In the genomic region with DNA sequence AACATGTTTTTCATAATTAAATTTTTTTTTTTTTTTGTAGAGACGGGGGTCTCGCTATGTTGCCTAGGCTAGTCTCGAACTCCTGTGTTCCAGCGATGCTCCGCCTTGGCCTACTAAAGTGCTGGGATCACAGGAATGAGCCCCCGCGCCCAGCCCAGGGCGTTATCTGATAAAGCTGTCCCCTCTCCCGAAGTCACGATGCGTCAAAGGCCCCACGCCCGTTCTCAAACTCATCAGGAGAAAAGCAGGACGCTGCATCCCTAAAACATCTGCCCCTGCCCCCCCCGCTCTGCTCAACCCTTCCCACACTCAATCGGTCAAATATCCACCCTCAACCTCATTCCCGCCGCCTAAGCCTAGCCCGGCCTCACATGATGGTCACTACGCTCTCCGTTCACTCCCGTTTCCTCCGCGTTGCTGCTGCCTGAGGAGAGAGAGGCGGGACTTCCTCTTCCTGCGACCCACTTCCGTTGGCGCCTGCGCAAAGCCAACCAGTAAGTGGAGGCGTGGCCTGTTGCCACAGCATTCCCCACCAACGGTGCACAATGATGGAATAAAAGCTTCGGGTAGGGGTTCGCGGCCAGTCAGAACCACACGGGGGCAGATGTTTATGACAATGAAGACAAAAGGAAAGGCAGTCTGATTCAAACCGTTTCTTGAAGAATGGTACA, we compare ENCODE assay signal across 1 cellular context.
TF ChIP-seq lines count a peak whose summit lies in the region.

A gene (minus strand): TSS at position 438 of the 671 bp plus-strand sequence. CDS start 65 bp downstream, at position 373.

TF ChIP-seq in HepG2, 621 proteins besides CTCF, POLR2A, EP300 and RAD21 (continued from another document and continues in another):
- TF ChIP-seq, protein P1, sequence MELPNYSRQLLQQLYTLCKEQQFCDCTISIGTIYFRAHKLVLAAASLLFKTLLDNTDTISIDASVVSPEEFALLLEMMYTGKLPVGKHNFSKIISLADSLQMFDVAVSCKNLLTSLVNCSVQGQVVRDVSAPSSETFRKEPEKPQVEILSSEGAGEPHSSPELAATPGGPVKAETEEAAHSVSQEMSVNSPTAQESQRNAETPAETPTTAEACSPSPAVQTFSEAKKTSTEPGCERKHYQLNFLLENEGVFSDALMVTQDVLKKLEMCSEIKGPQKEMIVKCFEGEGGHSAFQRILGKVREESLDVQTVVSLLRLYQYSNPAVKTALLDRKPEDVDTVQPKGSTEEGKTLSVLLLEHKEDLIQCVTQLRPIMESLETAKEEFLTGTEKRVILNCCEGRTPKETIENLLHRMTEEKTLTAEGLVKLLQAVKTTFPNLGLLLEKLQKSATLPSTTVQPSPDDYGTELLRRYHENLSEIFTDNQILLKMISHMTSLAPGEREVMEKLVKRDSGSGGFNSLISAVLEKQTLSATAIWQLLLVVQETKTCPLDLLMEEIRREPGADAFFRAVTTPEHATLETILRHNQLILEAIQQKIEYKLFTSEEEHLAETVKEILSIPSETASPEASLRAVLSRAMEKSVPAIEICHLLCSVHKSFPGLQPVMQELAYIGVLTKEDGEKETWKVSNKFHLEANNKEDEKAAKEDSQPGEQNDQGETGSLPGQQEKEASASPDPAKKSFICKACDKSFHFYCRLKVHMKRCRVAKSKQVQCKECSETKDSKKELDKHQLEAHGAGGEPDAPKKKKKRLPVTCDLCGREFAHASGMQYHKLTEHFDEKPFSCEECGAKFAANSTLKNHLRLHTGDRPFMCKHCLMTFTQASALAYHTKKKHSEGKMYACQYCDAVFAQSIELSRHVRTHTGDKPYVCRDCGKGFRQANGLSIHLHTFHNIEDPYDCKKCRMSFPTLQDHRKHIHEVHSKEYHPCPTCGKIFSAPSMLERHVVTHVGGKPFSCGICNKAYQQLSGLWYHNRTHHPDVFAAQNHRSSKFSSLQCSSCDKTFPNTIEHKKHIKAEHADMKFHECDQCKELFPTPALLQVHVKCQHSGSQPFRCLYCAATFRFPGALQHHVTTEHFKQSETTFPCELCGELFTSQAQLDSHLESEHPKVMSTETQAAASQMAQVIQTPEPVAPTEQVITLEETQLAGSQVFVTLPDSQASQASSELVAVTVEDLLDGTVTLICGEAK (IDR thresholded peaks at IDR 0.05) = peak; percentile 69
- TF ChIP-seq, protein P1 (CRISPR knock-in tag; IDR thresholded peaks at IDR 0.05) = no peak; the same call in 1 of the 2 replicates
- TF ChIP-seq ZNF136 (CRISPR knock-in tag; IDR thresholded peaks at IDR 0.05; ENCODE audit: low read depth) (no peak), IKZF4 (CRISPR knock-in tag; IDR thresholded peaks at IDR 0.05; ENCODE audit: borderline replicate concordance, low read depth, not compliant biosample characterization) (peak; percentile 54), RELA (CRISPR knock-in tag; IDR thresholded peaks at IDR 0.05) (no peak), RBAK (CRISPR knock-in tag; IDR thresholded peaks at IDR 0.05) (no peak), ZNF253 (CRISPR knock-in tag; IDR thresholded peaks at IDR 0.05; ENCODE audit: borderline replicate concordance) (no peak), ZSCAN31 (CRISPR knock-in tag; IDR thresholded peaks at IDR 0.05; ENCODE audit: low read depth) (0 out of 2 replicates have a peak, but pooled peaks have one; percentile 29), RARA (CRISPR knock-in tag; IDR thresholded peaks at IDR 0.05) (no peak), ZNF589 (CRISPR knock-in tag; conservative IDR thresholded peaks at IDR 0.05) (no peak), DPF2 (CRISPR knock-in tag; IDR thresholded peaks at IDR 0.05; ENCODE audit: borderline replicate concordance, low read depth) (no peak), ZFY (CRISPR knock-in tag; IDR thresholded peaks at IDR 0.05) (peak; percentile 81), ZNF790 (CRISPR knock-in tag; IDR thresholded peaks at IDR 0.05; ENCODE audit: borderline replicate concordance) (no peak; the same call in 1 of the 2 replicates), ZZZ3 (CRISPR knock-in tag; IDR thresholded peaks at IDR 0.05; ENCODE audit: borderline replicate concordance) (peak; percentile 51; the same call in 1 of the 2 replicates), ZFAT (CRISPR knock-in tag; conservative IDR thresholded peaks at IDR 0.05) (no peak), SAP130 (CRISPR knock-in tag; IDR thresholded peaks at IDR 0.05; ENCODE audit: low read depth) (peak; percentile 90), SALL1 (CRISPR knock-in tag; IDR thresholded peaks at IDR 0.05) (peak; percentile 45), ZFX (CRISPR knock-in tag; IDR thresholded peaks at IDR 0.05; ENCODE audit: low read depth) (peak; percentile 94), IKZF1 (IDR thresholded peaks at IDR 0.05) (no peak), ZNF850 (CRISPR knock-in tag; conservative IDR thresholded peaks at IDR 0.05) (no peak), ZNF432 (CRISPR knock-in tag; IDR thresholded peaks at IDR 0.05; ENCODE audit: borderline replicate concordance) (no peak), MTF2 (CRISPR knock-in tag; IDR thresholded peaks at IDR 0.05; ENCODE audit: borderline replicate concordance) (no peak), ZNF660 (CRISPR knock-in tag; IDR thresholded peaks at IDR 0.05; ENCODE audit: borderline replicate concordance, low read depth) (no peak)
- TF ChIP-seq, protein P2, sequence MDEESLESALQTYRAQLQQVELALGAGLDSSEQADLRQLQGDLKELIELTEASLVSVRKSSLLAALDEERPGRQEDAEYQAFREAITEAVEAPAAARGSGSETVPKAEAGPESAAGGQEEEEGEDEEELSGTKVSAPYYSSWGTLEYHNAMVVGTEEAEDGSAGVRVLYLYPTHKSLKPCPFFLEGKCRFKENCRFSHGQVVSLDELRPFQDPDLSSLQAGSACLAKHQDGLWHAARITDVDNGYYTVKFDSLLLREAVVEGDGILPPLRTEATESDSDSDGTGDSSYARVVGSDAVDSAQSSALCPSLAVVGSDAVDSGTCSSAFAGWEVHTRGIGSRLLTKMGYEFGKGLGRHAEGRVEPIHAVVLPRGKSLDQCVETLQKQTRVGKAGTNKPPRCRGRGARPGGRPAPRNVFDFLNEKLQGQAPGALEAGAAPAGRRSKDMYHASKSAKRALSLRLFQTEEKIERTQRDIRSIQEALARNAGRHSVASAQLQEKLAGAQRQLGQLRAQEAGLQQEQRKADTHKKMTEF (CRISPR knock-in tag; IDR thresholded peaks at IDR 0.05) = no peak; the same call in 1 of the 2 replicates
- TF ChIP-seq, protein P3, sequence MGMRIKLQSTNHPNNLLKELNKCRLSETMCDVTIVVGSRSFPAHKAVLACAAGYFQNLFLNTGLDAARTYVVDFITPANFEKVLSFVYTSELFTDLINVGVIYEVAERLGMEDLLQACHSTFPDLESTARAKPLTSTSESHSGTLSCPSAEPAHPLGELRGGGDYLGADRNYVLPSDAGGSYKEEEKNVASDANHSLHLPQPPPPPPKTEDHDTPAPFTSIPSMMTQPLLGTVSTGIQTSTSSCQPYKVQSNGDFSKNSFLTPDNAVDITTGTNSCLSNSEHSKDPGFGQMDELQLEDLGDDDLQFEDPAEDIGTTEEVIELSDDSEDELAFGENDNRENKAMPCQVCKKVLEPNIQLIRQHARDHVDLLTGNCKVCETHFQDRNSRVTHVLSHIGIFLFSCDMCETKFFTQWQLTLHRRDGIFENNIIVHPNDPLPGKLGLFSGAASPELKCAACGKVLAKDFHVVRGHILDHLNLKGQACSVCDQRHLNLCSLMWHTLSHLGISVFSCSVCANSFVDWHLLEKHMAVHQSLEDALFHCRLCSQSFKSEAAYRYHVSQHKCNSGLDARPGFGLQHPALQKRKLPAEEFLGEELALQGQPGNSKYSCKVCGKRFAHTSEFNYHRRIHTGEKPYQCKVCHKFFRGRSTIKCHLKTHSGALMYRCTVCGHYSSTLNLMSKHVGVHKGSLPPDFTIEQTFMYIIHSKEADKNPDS (CRISPR knock-in tag; IDR thresholded peaks at IDR 0.05) = no peak
- TF ChIP-seq, protein P4, sequence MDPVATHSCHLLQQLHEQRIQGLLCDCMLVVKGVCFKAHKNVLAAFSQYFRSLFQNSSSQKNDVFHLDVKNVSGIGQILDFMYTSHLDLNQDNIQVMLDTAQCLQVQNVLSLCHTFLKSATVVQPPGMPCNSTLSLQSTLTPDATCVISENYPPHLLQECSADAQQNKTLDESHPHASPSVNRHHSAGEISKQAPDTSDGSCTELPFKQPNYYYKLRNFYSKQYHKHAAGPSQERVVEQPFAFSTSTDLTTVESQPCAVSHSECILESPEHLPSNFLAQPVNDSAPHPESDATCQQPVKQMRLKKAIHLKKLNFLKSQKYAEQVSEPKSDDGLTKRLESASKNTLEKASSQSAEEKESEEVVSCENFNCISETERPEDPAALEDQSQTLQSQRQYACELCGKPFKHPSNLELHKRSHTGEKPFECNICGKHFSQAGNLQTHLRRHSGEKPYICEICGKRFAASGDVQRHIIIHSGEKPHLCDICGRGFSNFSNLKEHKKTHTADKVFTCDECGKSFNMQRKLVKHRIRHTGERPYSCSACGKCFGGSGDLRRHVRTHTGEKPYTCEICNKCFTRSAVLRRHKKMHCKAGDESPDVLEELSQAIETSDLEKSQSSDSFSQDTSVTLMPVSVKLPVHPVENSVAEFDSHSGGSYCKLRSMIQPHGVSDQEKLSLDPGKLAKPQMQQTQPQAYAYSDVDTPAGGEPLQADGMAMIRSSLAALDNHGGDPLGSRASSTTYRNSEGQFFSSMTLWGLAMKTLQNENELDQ (CRISPR knock-in tag; IDR thresholded peaks at IDR 0.05; ENCODE audit: borderline replicate concordance) = no peak
- TF ChIP-seq, protein P5, sequence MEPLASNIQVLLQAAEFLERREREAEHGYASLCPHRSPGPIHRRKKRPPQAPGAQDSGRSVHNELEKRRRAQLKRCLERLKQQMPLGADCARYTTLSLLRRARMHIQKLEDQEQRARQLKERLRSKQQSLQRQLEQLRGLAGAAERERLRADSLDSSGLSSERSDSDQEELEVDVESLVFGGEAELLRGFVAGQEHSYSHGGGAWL (CRISPR knock-in tag; IDR thresholded peaks at IDR 0.05) = no peak
- TF ChIP-seq, protein P6, sequence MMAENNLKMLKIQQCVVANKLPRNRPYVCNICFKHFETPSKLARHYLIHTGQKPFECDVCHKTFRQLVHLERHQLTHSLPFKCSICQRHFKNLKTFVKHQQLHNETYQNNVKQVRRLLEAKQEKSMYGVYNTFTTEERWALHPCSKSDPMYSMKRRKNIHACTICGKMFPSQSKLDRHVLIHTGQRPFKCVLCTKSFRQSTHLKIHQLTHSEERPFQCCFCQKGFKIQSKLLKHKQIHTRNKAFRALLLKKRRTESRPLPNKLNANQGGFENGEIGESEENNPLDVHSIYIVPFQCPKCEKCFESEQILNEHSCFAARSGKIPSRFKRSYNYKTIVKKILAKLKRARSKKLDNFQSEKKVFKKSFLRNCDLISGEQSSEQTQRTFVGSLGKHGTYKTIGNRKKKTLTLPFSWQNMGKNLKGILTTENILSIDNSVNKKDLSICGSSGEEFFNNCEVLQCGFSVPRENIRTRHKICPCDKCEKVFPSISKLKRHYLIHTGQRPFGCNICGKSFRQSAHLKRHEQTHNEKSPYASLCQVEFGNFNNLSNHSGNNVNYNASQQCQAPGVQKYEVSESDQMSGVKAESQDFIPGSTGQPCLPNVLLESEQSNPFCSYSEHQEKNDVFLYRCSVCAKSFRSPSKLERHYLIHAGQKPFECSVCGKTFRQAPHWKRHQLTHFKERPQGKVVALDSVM (CRISPR knock-in tag; IDR thresholded peaks at IDR 0.05) = no peak; the same call in 1 of the 2 replicates
- TF ChIP-seq, protein P7, sequence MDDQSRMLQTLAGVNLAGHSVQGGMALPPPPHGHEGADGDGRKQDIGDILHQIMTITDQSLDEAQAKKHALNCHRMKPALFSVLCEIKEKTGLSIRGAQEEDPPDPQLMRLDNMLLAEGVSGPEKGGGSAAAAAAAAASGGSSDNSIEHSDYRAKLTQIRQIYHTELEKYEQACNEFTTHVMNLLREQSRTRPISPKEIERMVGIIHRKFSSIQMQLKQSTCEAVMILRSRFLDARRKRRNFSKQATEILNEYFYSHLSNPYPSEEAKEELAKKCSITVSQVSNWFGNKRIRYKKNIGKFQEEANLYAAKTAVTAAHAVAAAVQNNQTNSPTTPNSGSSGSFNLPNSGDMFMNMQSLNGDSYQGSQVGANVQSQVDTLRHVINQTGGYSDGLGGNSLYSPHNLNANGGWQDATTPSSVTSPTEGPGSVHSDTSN (CRISPR knock-in tag; IDR thresholded peaks at IDR 0.05; ENCODE audit: borderline replicate concordance) = no peak
- TF ChIP-seq, protein P8, sequence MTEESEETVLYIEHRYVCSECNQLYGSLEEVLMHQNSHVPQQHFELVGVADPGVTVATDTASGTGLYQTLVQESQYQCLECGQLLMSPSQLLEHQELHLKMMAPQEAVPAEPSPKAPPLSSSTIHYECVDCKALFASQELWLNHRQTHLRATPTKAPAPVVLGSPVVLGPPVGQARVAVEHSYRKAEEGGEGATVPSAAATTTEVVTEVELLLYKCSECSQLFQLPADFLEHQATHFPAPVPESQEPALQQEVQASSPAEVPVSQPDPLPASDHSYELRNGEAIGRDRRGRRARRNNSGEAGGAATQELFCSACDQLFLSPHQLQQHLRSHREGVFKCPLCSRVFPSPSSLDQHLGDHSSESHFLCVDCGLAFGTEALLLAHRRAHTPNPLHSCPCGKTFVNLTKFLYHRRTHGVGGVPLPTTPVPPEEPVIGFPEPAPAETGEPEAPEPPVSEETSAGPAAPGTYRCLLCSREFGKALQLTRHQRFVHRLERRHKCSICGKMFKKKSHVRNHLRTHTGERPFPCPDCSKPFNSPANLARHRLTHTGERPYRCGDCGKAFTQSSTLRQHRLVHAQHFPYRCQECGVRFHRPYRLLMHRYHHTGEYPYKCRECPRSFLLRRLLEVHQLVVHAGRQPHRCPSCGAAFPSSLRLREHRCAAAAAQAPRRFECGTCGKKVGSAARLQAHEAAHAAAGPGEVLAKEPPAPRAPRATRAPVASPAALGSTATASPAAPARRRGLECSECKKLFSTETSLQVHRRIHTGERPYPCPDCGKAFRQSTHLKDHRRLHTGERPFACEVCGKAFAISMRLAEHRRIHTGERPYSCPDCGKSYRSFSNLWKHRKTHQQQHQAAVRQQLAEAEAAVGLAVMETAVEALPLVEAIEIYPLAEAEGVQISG (CRISPR knock-in tag; IDR thresholded peaks at IDR 0.05) = peak; percentile 71
